Comparison of ENCODE assay signal across 23 cellular contexts in the genomic region with DNA sequence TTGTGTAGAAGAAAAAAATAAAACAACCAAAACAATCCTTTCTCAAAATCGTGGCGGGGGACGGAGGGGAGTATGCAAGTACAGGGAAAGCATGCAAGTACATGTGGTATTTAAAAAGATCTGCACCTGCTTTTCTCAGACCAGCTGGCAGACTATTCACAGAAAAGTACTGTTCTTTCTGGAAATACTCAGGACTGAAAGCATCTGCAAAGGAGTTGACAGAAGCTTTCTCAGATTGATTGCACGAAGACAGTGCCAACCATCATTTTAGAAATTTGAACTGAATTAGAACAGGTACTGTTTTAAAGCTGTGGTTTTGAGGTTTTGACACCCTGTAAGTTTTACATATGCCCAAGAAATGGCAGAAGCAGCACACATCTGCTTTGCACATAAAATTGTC.
DNase-seq lines count a peak whose midpoint lies in the region; ATAC-seq lines count a peak whose summit lies in the region.
"Had no signal": no experiment of that assay in that cellular context is flagged by ENCODE, and none has a peak within 500 bp of the region (broad histone marks: within the 10 kb centered on the region; RNA-seq: fewer than 3 reads in every experiment).

No MANE protein-coding gene starts in this region.

- no peak overlapping the region for H3K4me3 Mint-ChIP-seq in T-helper 2 cell treated with Interferon-gamma antibody and Interleukin-4, amounts not matched to agents 5 μg/mL and 100 μg/mL, for 36 hours
- H3K4me3 Mint-ChIP-seq: activated CD4-positive, alpha-beta T cell treated with anti-CD3 and anti-CD28 coated beads, Interleukin-2, amount 10 ng/mL, durations not matched to agents 24 days and 14 days; activated naive CD8-positive, alpha-beta T cell treated with anti-CD3 and anti-CD28 coated beads, Interleukin-2, amount 10 ng/mL, durations not matched to agents 7 days and 5 days; activated T-helper 17 cell treated with anti-CD3 and anti-CD28 coated beads, Interleukin-2, amount 50 U/mL, for 72 hours; memory B cell; nephron; stimulated activated effector memory CD8-positive, alpha-beta T cell treated with anti-CD3 and anti-CD28 coated beads, Interleukin-12 subunit alpha, Interleukin-12 subunit beta, amount 100 ng/mL, for 72 hours had no signal

- H3K9me3 Mint-ChIP-seq in T-helper 2 cell treated with Interferon-gamma antibody and Interleukin-4, amounts not matched to agents 5 μg/mL and 100 μg/mL, for 36 hours = no peaks in the 10 kb centered on the region
- H3K9me3 Mint-ChIP-seq: activated CD4-positive, alpha-beta T cell treated with anti-CD3 and anti-CD28 coated beads, Interleukin-2, amount 10 ng/mL, durations not matched to agents 24 days and 14 days; memory B cell had no signal

- peak overlapping the region; percentile 16 for H3K27ac Mint-ChIP-seq in T-helper 2 cell treated with Interferon-gamma antibody and Interleukin-4, amounts not matched to agents 5 μg/mL and 100 μg/mL, for 36 hours
- H3K27ac Mint-ChIP-seq: activated CD4-positive, alpha-beta T cell treated with anti-CD3 and anti-CD28 coated beads, Interleukin-2, amount 10 ng/mL, durations not matched to agents 24 days and 14 days; activated naive CD8-positive, alpha-beta T cell treated with anti-CD3 and anti-CD28 coated beads, Interleukin-2, amount 10 ng/mL, durations not matched to agents 7 days and 5 days; activated T-helper 17 cell treated with anti-CD3 and anti-CD28 coated beads, Interleukin-2, amount 50 U/mL, for 72 hours; memory B cell; stimulated activated effector memory CD8-positive, alpha-beta T cell treated with anti-CD3 and anti-CD28 coated beads, Interleukin-12 subunit alpha, Interleukin-12 subunit beta, amount 100 ng/mL, for 72 hours had no signal

- no peaks in the 10 kb centered on the region for H3K27me3 Mint-ChIP-seq in T-helper 2 cell treated with Interferon-gamma antibody and Interleukin-4, amounts not matched to agents 5 μg/mL and 100 μg/mL, for 36 hours (ENCODE audit: low read depth)
- H3K27me3 Mint-ChIP-seq: activated CD4-positive, alpha-beta T cell treated with anti-CD3 and anti-CD28 coated beads, Interleukin-2, amount 10 ng/mL, durations not matched to agents 24 days and 14 days had no signal

- no peak for DNase-seq in T-helper 2 cell treated with Interferon-gamma antibody and Interleukin-4, amounts not matched to agents 5 μg/mL and 100 μg/mL, for 36 hours (ENCODE audit: low spot score)
- DNase-seq in NCI-H446 (lab: John Stamatoyannopoulos, UW) = no peak
- no peak for DNase-seq in effector CD8-positive, alpha-beta T cell (lab: John Stamatoyannopoulos, UW)
- no peak for DNase-seq in stimulated activated CD4-positive, alpha-beta T cell treated with anti-CD3 and anti-CD28 coated beads, Interleukin-4, amount 100 ng/mL, for 4 hours
- DNase-seq: ACHN; activated CD4-positive, alpha-beta T cell treated with anti-CD3 and anti-CD28 coated beads, Interleukin-2, amount 10 ng/mL, durations not matched to agents 24 days and 14 days; activated naive CD8-positive, alpha-beta T cell treated with anti-CD3 and anti-CD28 coated beads, Interleukin-2, amount 10 ng/mL, durations not matched to agents 7 days and 5 days; C1 segment of cervical spinal cord; effector memory CD4-positive, alpha-beta T cell; esophagus squamous epithelium; GM23248; left cardiac atrium; sigmoid colon; SJCRH30 had no signal

- ATAC-seq in GM18502 (IDR thresholded peaks at IDR 0.05; ENCODE audit: poor library complexity, unreplicated experiment) (peak; percentile 70), GM19452 (IDR thresholded peaks at IDR 0.05; ENCODE audit: unreplicated experiment) (peak; percentile 65), HG02852 (IDR thresholded peaks at IDR 0.05; ENCODE audit: unreplicated experiment) (peak; percentile 61), HG03095 (IDR thresholded peaks at IDR 0.05; ENCODE audit: unreplicated experiment) (no peak)
- ATAC-seq: activated T-helper 17 cell treated with anti-CD3 and anti-CD28 coated beads, Interleukin-2, amount 50 U/mL, for 72 hours; HepG2; left cardiac atrium; stimulated activated effector memory CD8-positive, alpha-beta T cell treated with anti-CD3 and anti-CD28 coated beads, Interleukin-12 subunit alpha, Interleukin-12 subunit beta, amount 100 ng/mL, for 72 hours had no signal

- no peaks in the 10 kb centered on the region for H3K36me3 Mint-ChIP-seq in T-helper 2 cell treated with Interferon-gamma antibody and Interleukin-4, amounts not matched to agents 5 μg/mL and 100 μg/mL, for 36 hours (ENCODE audit: low read depth)
- H3K36me3 Mint-ChIP-seq: activated naive CD8-positive, alpha-beta T cell treated with anti-CD3 and anti-CD28 coated beads, Interleukin-2, amount 10 ng/mL, durations not matched to agents 7 days and 5 days; memory B cell; stimulated activated effector memory CD8-positive, alpha-beta T cell treated with anti-CD3 and anti-CD28 coated beads, Interleukin-12 subunit alpha, Interleukin-12 subunit beta, amount 100 ng/mL, for 72 hours had no signal

- H3K4me1 Mint-ChIP-seq in T-helper 2 cell treated with Interferon-gamma antibody and Interleukin-4, amounts not matched to agents 5 μg/mL and 100 μg/mL, for 36 hours (ENCODE audit: low read depth) = peaks cover 4% of the 10 kb centered on the region
- H3K4me1 Mint-ChIP-seq: activated CD4-positive, alpha-beta T cell treated with anti-CD3 and anti-CD28 coated beads, Interleukin-2, amount 10 ng/mL, durations not matched to agents 24 days and 14 days; activated T-helper 17 cell treated with anti-CD3 and anti-CD28 coated beads, Interleukin-2, amount 50 U/mL, for 72 hours; stimulated activated effector memory CD8-positive, alpha-beta T cell treated with anti-CD3 and anti-CD28 coated beads, Interleukin-12 subunit alpha, Interleukin-12 subunit beta, amount 100 ng/mL, for 72 hours had no signal
